In the genomic region with DNA sequence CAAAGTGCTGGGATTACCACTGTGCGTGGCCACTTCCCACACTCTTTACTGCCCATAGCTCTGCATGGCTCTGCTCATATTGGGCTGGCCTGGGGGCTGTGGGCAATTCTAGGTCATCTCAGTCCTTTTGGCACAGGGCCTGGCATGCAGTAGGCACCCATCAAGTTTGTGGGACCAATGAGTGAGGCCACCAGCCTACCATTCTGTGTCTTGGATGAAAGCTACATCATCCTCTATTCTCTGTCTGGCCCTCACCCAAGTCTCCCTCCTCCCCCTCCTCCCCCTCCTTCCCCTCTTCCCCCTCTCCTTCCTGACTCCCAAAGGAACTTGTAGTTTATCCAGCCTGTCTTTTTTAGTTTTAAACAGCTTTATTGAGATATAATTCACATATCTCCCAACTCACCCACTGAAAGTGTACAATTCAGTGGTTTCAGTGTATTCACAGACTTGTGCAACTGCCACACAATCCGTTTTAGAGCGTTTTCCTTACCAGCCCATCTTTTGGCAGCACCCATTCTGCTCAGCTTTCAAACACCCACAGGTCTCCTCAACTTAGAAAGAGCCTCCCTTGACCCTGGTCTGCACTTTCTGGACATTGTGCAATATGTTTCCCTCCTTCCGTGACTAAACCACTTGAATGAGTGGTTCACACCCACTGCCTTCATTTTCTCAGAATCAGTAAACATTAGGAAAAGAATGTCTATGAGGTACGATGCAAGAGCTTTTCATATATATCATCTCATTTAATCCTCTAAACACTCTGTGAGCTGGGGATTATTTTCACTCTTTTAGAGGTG, we compare ENCODE assay signal across 10 cellular contexts. TPM values are rescaled to one million over a fixed set of nuclear protein-coding genes. Genes with fewer than 3 reads are reported as not detected.
DNase-seq lines count a peak whose midpoint lies in the region; ATAC-seq and TF ChIP-seq lines count a peak whose summit lies in the region.
"Had no signal": no experiment of that assay in that cellular context is flagged by ENCODE, and none has a peak within 500 bp of the region (broad histone marks: within the 10 kb centered on the region; RNA-seq: fewer than 3 reads in every experiment).

No MANE protein-coding gene starts in this region.

- H3K27me3 ChIP-seq in lower lobe of right lung (ENCODE audit: low read depth): no peaks in the 10 kb centered on the region
- no peaks in the 10 kb centered on the region for H3K27me3 ChIP-seq in aorta (ENCODE audit: control insufficient read depth in 1 of 2, insufficient read depth in 2 of 2, low read length in 1 of 2)
- no peaks in the 10 kb centered on the region for H3K27me3 ChIP-seq in CD8-positive, alpha-beta memory T cell (ENCODE audit: insufficient read depth, low read length, poor library complexity, severe bottlenecking)

- no peak for TF ChIP-seq CTCF in MCF 10A (IDR thresholded peaks at IDR 0.05; ENCODE audit: unreplicated experiment)
- no peak for TF ChIP-seq CTCF in lower lobe of right lung (IDR thresholded peaks at IDR 0.05)

- peaks cover 10% of the 10 kb centered on the region for H3K27me3 Mint-ChIP-seq in activated naive CD4-positive, alpha-beta T cell treated with anti-CD3 and anti-CD28 coated beads for 36 hours (ENCODE audit: low read depth)
- peaks cover 20% of the 10 kb centered on the region for H3K27me3 Mint-ChIP-seq in MCF 10A (ENCODE audit: insufficient read depth, unreplicated experiment)
- H3K27me3 Mint-ChIP-seq in CD8-positive, alpha-beta memory T cell: peaks cover 18 to 59% of the 10 kb centered on the region in 2 donors

- no peak overlapping the region for H3K27ac Mint-ChIP-seq in activated naive CD4-positive, alpha-beta T cell treated with anti-CD3 and anti-CD28 coated beads, Interleukin-2, amount 50 U/mL, for 72 hours
- H3K27ac Mint-ChIP-seq in activated naive CD4-positive, alpha-beta T cell treated with anti-CD3 and anti-CD28 coated beads for 36 hours: no peak overlapping the region
- H3K27ac Mint-ChIP-seq in MCF 10A (ENCODE audit: low read depth, unreplicated experiment): peak overlapping the region; percentile 82
- no peak overlapping the region for H3K27ac Mint-ChIP-seq in CD8-positive, alpha-beta memory T cell
- H3K27ac Mint-ChIP-seq: CD4-positive, alpha-beta T cell had no signal

- CTCF ChIA-PET in activated naive CD4-positive, alpha-beta T cell treated with anti-CD3 and anti-CD28 coated beads for 36 hours (lab: Charles Lee): interaction anchor here (0.7 to 0.9 kb wide), 2 partner anchors 16 to 46 kb away, joined by 3 read pairs; no protein-coding TSS in a partner anchor
- CTCF ChIA-PET in MCF 10A (lab: Yijun Ruan, JAX): interaction anchor here (0.9 to 3.1 kb wide), 5 partner anchors 13 to 366 kb away, joined by 3 to 10 read pairs (median 5); no protein-coding TSS in a partner anchor
- CTCF ChIA-PET in CD8-positive, alpha-beta memory T cell (lab: Charles Lee): interaction anchor here (0.7 kb wide), 1 partner anchor 18 kb away, joined by 3 read pairs; no protein-coding TSS in a partner anchor

- H3K4me3 ChIP-seq in lower lobe of right lung (no peak overlapping the region), aorta (ENCODE audit: low read length in 2 of 2) (no peak overlapping the region)
- no peak overlapping the region for H3K4me3 ChIP-seq in CD8-positive, alpha-beta memory T cell (ENCODE audit: low read length)

- H3K27ac ChIP-seq in lower lobe of right lung (peak overlapping the region; percentile 32), aorta (ENCODE audit: low read depth in 1 of 2, low read length in 2 of 2) (no peak overlapping the region)
- H3K27ac ChIP-seq in CD8-positive, alpha-beta memory T cell (ENCODE audit: low read depth, low read length): no peak overlapping the region

- H3K36me3 Mint-ChIP-seq in activated naive CD4-positive, alpha-beta T cell treated with anti-CD3 and anti-CD28 coated beads, Interleukin-2, amount 50 U/mL, for 72 hours: no peaks in the 10 kb centered on the region
- H3K36me3 Mint-ChIP-seq in activated naive CD4-positive, alpha-beta T cell treated with anti-CD3 and anti-CD28 coated beads for 36 hours (ENCODE audit: low read depth): no peaks in the 10 kb centered on the region
- no peaks in the 10 kb centered on the region for H3K36me3 Mint-ChIP-seq in MCF 10A (ENCODE audit: insufficient read depth, unreplicated experiment)
- no peaks in the 10 kb centered on the region for H3K36me3 Mint-ChIP-seq in CD8-positive, alpha-beta memory T cell

- no peaks in the 10 kb centered on the region for H3K9me3 Mint-ChIP-seq in activated naive CD4-positive, alpha-beta T cell treated with anti-CD3 and anti-CD28 coated beads, Interleukin-2, amount 50 U/mL, for 72 hours
- H3K9me3 Mint-ChIP-seq in activated naive CD4-positive, alpha-beta T cell treated with anti-CD3 and anti-CD28 coated beads for 36 hours: no peaks in the 10 kb centered on the region
- no peaks in the 10 kb centered on the region for H3K9me3 Mint-ChIP-seq in MCF 10A (ENCODE audit: unreplicated experiment)
- H3K9me3 Mint-ChIP-seq in CD8-positive, alpha-beta memory T cell: no peaks in the 10 kb centered on the region
- H3K9me3 Mint-ChIP-seq: CD4-positive, alpha-beta T cell had no signal

- intact Hi-C loops in activated naive CD4-positive, alpha-beta T cell treated with anti-CD3 and anti-CD28 coated beads for 36 hours (cut with micrococcal nuclease): no loop called here
- intact Hi-C loops in MCF 10A (cut with micrococcal nuclease) (no loop called here), lower lobe of right lung (cut with DNase I) (no loop called here), aorta (cut with DNase I) (no loop called here)

- H3K4me1 Mint-ChIP-seq in activated naive CD4-positive, alpha-beta T cell treated with anti-CD3 and anti-CD28 coated beads for 36 hours (ENCODE audit: low read depth): peaks cover 3% of the 10 kb centered on the region
- peaks cover 13% of the 10 kb centered on the region for H3K4me1 Mint-ChIP-seq in MCF 10A (ENCODE audit: insufficient read depth, unreplicated experiment)
- peaks cover 0 to 3% (median 0%) of the 10 kb centered on the region in 3 donors for H3K4me1 Mint-ChIP-seq in CD8-positive, alpha-beta memory T cell

- peak; percentile 48 to 79 for ATAC-seq in activated naive CD4-positive, alpha-beta T cell treated with anti-CD3 and anti-CD28 coated beads, Interleukin-2, amount 50 U/mL, for 72 hours
- ATAC-seq in lower lobe of right lung (peak; percentile 84 to 87), aorta (ENCODE audit: low FRiP score) (peak; percentile 27), HG02642 (IDR thresholded peaks at IDR 0.05; ENCODE audit: poor library complexity, unreplicated experiment) (no peak), HG03095 (IDR thresholded peaks at IDR 0.05; ENCODE audit: unreplicated experiment) (no peak)

- no peak overlapping the region for H3K4me3 Mint-ChIP-seq in activated naive CD4-positive, alpha-beta T cell treated with anti-CD3 and anti-CD28 coated beads for 36 hours
- peak overlapping the region; percentile 16 for H3K4me3 Mint-ChIP-seq in MCF 10A (ENCODE audit: unreplicated experiment)
- H3K4me3 Mint-ChIP-seq in CD8-positive, alpha-beta memory T cell: peak overlapping the region in 1 of 7 donors; percentile 14
- H3K4me3 Mint-ChIP-seq: CD4-positive, alpha-beta T cell had no signal

- H3K36me3 ChIP-seq in lower lobe of right lung: no peaks in the 10 kb centered on the region
- no peaks in the 10 kb centered on the region for H3K36me3 ChIP-seq in aorta (ENCODE audit: control insufficient read depth in 1 of 2, insufficient read depth in 2 of 2, low read length in 1 of 2)
- H3K36me3 ChIP-seq in CD8-positive, alpha-beta memory T cell (ENCODE audit: insufficient read depth, low read length): no peaks in the 10 kb centered on the region

- POLR2A ChIA-PET in MCF 10A (lab: Yijun Ruan, JAX): interaction anchor here (0.5 to 3.5 kb wide), 8 partner anchors 10 to 552 kb away, joined by 3 to 16 read pairs (median 4); a partner anchor contains a TSS
- POLR2A ChIA-PET in CD8-positive, alpha-beta memory T cell (lab: Charles Lee): no interaction called here

- no peak for DNase-seq in activated naive CD4-positive, alpha-beta T cell treated with anti-CD3 and anti-CD28 coated beads, Interleukin-2, amount 50 U/mL, for 72 hours (ENCODE audit: low spot score in 2 of 2)
- no peak for DNase-seq in activated naive CD4-positive, alpha-beta T cell treated with anti-CD3 and anti-CD28 coated beads for 36 hours
- peak; percentile 88 for DNase-seq in MCF 10A (ENCODE audit: unreplicated experiment)
- no peak for DNase-seq in lower lobe of right lung
- DNase-seq in aorta: peak in 1 of 2 donors; percentile 62
- no peak for DNase-seq in CD8-positive, alpha-beta memory T cell
- DNase-seq: CD4-positive, alpha-beta T cell; stimulated activated CD4-positive, alpha-beta T cell treated with anti-CD3 and anti-CD28 coated beads, Interleukin-12 subunit alpha, Interleukin-12 subunit beta, amount 100 ng/mL, for 4 hours had no signal

- H3K4me1 ChIP-seq in lower lobe of right lung (peaks cover 39% of the 10 kb centered on the region), aorta (ENCODE audit: control insufficient read depth in 1 of 2, insufficient read depth in 2 of 2, low read length in 2 of 2) (no peaks in the 10 kb centered on the region)
- no peaks in the 10 kb centered on the region for H3K4me1 ChIP-seq in CD8-positive, alpha-beta memory T cell (ENCODE audit: insufficient read depth, low read length)

- 74 to 78% methylated on average over 5 of the region's 5 CpGs for WGBS in aorta, 2 donors

- no TSS peak for BruUV-seq in MCF 10A (replicated peaks; lab: Mats Ljungman, UMichigan)

- no peaks in the 10 kb centered on the region for H3K9me3 ChIP-seq in lower lobe of right lung
- no peaks in the 10 kb centered on the region for H3K9me3 ChIP-seq in aorta (ENCODE audit: control insufficient read depth, low read length)
- H3K9me3 ChIP-seq in CD8-positive, alpha-beta memory T cell (ENCODE audit: low read length): no peaks in the 10 kb centered on the region

RNA-seq across cellular contexts. Expression of a gene that starts 21.5 kb away (rescaled TPM):
- 10 to 100 TPM; 37.8 to 51.5 TPM for total RNA-seq in activated naive CD4-positive, alpha-beta T cell treated with anti-CD3 and anti-CD28 coated beads, Interleukin-2, amount 50 U/mL, for 72 hours
- 10 to 100 TPM; 47.8 to 50.2 TPM for total RNA-seq in activated naive CD4-positive, alpha-beta T cell treated with anti-CD3 and anti-CD28 coated beads for 36 hours
- total RNA-seq in MCF 10A (2022): 69.1 and 79.5 TPM in 2 replicates
- 30.2 TPM for total RNA-seq in lower lobe of right lung
- total RNA-seq in aorta: 10 to 100 TPM; 26.1 to 26.5 TPM
- 10 to 100 TPM; 41.8 to 50.2 TPM for polyA plus RNA-seq in aorta
- 10 to 100 TPM; 60.4 to 60.6 TPM for total RNA-seq in CD8-positive, alpha-beta memory T cell
- 65.2 TPM for polyA plus RNA-seq in CD8-positive, alpha-beta memory T cell

Comparison
In these comparisons a context has a peak if more than half of its experiments do, and no peak if none do; other contexts are left out.
1. ATAC-seq: peak in activated naive CD4-positive, alpha-beta T cell treated with anti-CD3 and anti-CD28 coated beads, Interleukin-2, amount 50 U/mL, for 72 hours (2 of 2), lower lobe of right lung (2 of 2) and aorta (single experiment); none in HG02642 (single experiment) and HG03095 (single experiment).